ENCODE assay signal across 8 cellular contexts in the genomic region with DNA sequence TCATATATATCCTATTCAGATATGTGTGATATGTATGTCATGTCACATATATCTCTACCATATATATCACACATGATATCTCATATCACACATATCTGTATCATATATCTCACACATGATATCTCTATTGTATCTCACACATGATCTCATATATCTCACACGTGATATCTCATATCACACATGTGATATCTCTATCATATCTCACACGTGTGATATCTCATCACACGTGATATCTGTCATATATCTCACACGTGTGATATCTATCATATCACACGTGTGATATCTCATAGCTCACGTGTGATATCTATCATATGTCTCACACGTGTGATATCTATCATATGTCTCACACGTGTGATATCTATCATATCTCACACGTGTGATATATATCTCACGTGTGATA.
"Had no signal": no experiment of that assay in that cellular context is flagged by ENCODE, and none has a peak within 500 bp of the region (broad histone marks: within the 10 kb centered on the region; RNA-seq: fewer than 3 reads in every experiment).

No MANE protein-coding gene starts in this region.

- DNase-seq: H9, HCEC 1CT, IMR-90, KG1 had no signal

- H3K4me2 ChIP-seq: GM23338 had no signal

- ATAC-seq: GM23338, K562 had no signal

- H3K4me1 Mint-ChIP-seq: GM23338, H9 had no signal

- FAIRE-seq: H1, H54, K562 had no signal

- H2AFZ ChIP-seq: GM23338 had no signal

- H3K4me3 ChIP-seq: GM23338, K562 had no signal

- H3K4me3 Mint-ChIP-seq: GM23338, H9 had no signal

- H3K27ac Mint-ChIP-seq: GM23338, H9 had no signal
